ENCODE assay signal across 1 cellular context in genomic region chr21:45861156-45861870, GRCh38.
TF ChIP-seq lines count a peak whose summit lies in the region.

No MANE protein-coding gene starts in this region.

TF ChIP-seq in GM23338, 12 proteins besides CTCF, POLR2A, EP300 and RAD21 (continued from another document):
- no peak for TF ChIP-seq ZNF462 (CRISPR knock-in tag; IDR thresholded peaks at IDR 0.05)
- TF ChIP-seq ZNF114 (CRISPR knock-in tag; IDR thresholded peaks at IDR 0.05): no peak
- TF ChIP-seq NANOG (IDR thresholded peaks at IDR 0.05; ENCODE audit: borderline replicate concordance): no peak
- TF ChIP-seq ETS1 (IDR thresholded peaks at IDR 0.05): no peak
- TF ChIP-seq JUNB (IDR thresholded peaks at IDR 0.05; ENCODE audit: unreplicated experiment): no peak
- TF ChIP-seq ZNF331 (CRISPR knock-in tag; IDR thresholded peaks at IDR 0.05; ENCODE audit: low read depth): no peak
- no peak for TF ChIP-seq STAT1 (IDR thresholded peaks at IDR 0.05; ENCODE audit: unreplicated experiment)
TF ChIP-seq in GM23338: peak in this region for 0.
